Comparison of ENCODE assay signal across 14 cellular contexts in genomic region chr12:50200507-50201273, GRCh38. TPM values are rescaled to one million over a fixed set of nuclear protein-coding genes. Genes with fewer than 3 reads are reported as not detected.
A peak's percentile ranks its signal among the peaks of the same experiment; 100 is the strongest.
DNase-seq lines count a peak whose midpoint lies in the region; ATAC-seq lines count a peak whose summit lies in the region.
"Had no signal": no experiment of that assay in that cellular context is flagged by ENCODE, and none has a peak within 500 bp of the region (broad histone marks: within the 10 kb centered on the region; RNA-seq: fewer than 3 reads in every experiment).

No MANE protein-coding gene starts in this region.

- H3K36me3 ChIP-seq in mesodermal cell (ENCODE audit: control insufficient read depth, insufficient read depth, low read length) = peaks cover 87% of the 10 kb centered on the region
- H3K36me3 ChIP-seq: neural progenitor cell, uterus had no signal

- ATAC-seq in GM18909 (IDR thresholded peaks at IDR 0.05; ENCODE audit: poor library complexity, unreplicated experiment) (no peak), GM18861 (IDR thresholded peaks at IDR 0.05; ENCODE audit: unreplicated experiment) (no peak)

- 100% methylated on average over 1 of the region's 2 CpGs; no CpG with 5 or more reads in 1 of the 2 experiments for WGBS in mesodermal cell (ENCODE audit: insufficient coverage in 2 of 2), 2 experiments

- no peaks in the 10 kb centered on the region for H3K9me3 ChIP-seq in mesodermal cell (ENCODE audit: control insufficient read depth, low read length)
- H3K9me3 ChIP-seq: left ventricle myocardium inferior, uterus had no signal

- peak overlapping the region; percentile 11 for H3K27ac ChIP-seq in mesodermal cell (ENCODE audit: low read depth, low read length, severe bottlenecking)
- H3K27ac ChIP-seq: left ventricle myocardium inferior, neural progenitor cell had no signal

- peak; percentile 40 for DNase-seq in AG08395 (ENCODE audit: low spot score)
- peak; percentile 80 to 87 for DNase-seq in NCI-H524 (lab: John Stamatoyannopoulos, UW)
- DNase-seq in cerebellar cortex (ENCODE audit: low spot score) = peak; percentile 53
- DNase-seq in LoVo (ENCODE audit: low spot score) = no peak
- DNase-seq in stimulated activated CD4-positive, alpha-beta T cell treated with anti-CD3 and anti-CD28 coated beads, Interleukin-4, amount 100 ng/mL, for 24 hours = no peak
- DNase-seq: ACHN; activated naive CD8-positive, alpha-beta T cell treated with anti-CD3 and anti-CD28 coated beads for 36 hours; H9; left ventricle myocardium inferior; uterus had no signal

- H3K4me3 ChIP-seq in mesodermal cell (ENCODE audit: extremely low read depth, insufficient read depth, low read length, poor library complexity, severe bottlenecking) = no peak overlapping the region
- H3K4me3 ChIP-seq: left ventricle myocardium inferior, neural progenitor cell, uterus had no signal

- peaks cover 24% of the 10 kb centered on the region for H3K4me1 ChIP-seq in mesodermal cell (ENCODE audit: control insufficient read depth, insufficient read depth, low read length, poor library complexity, severe bottlenecking)
- H3K4me1 ChIP-seq: left ventricle myocardium inferior, neural progenitor cell, uterus had no signal

RNA-seq across cellular contexts. Expression of gene CERS5, which starts 33.5 kb away (rescaled TPM):
- polyA plus RNA-seq in mesodermal cell (2013, experiment 1 of 2) = 45.0 TPM
- 42.5 TPM for polyA plus RNA-seq in mesodermal cell (2013, experiment 2 of 2)

Comparison
In these comparisons a context has a peak if more than half of its experiments do, and no peak if none do; other contexts are left out.
1. DNase-seq: peak in AG08395 (single experiment), NCI-H524 (2 of 2) and cerebellar cortex (single experiment); none in LoVo (single experiment) and stimulated activated CD4-positive, alpha-beta T cell treated with anti-CD3 and anti-CD28 coated beads, Interleukin-4, amount 100 ng/mL, for 24 hours (single experiment).